Comparison of ENCODE assay signal across 19 cellular contexts in genomic region chr17:33285413-33285812, GRCh38. TPM values are rescaled to one million over a fixed set of nuclear protein-coding genes. Genes with fewer than 3 reads are reported as not detected.
DNase-seq lines count a peak whose midpoint lies in the region; ATAC-seq, FAIRE-seq and TF ChIP-seq lines count a peak whose summit lies in the region.
"Had no signal": no experiment of that assay in that cellular context is flagged by ENCODE, and none has a peak within 500 bp of the region (broad histone marks: within the 10 kb centered on the region; RNA-seq: fewer than 3 reads in every experiment).

No MANE protein-coding gene starts in this region.

- ATAC-seq in left colon = peak; percentile 54
- ATAC-seq in HG02870 (IDR thresholded peaks at IDR 0.05; ENCODE audit: unreplicated experiment) = no peak
- no peak for ATAC-seq in left cardiac atrium
- ATAC-seq: HCT116, HepG2 had no signal

- H3K4me3 ChIP-seq in mammary epithelial cell (replicated peaks in 1 of 3; ENCODE audit: insufficient read depth in 1 of 3, low read depth in 2 of 3, low read length in 3 of 3) = no peak overlapping the region
- no peak overlapping the region for H3K4me3 ChIP-seq in bronchial epithelial cell (ENCODE audit: low read depth, low read length)
- H3K4me3 ChIP-seq: A549, BLaER1 had no signal

- no peak overlapping the region for H3K4me2 ChIP-seq in mammary epithelial cell (ENCODE audit: insufficient read depth, low read depth, low read length)
- H3K4me2 ChIP-seq: BLaER1 had no signal

- intact Hi-C loops in mammary epithelial cell (cut with micrococcal nuclease) (loop anchor here (2.0 to 10.0 kb wide), 2 partner anchors 19 to 351 kb away; no protein-coding TSS in a partner anchor), MCF 10A (cut with micrococcal nuclease) (no loop called here), left colon (cut with DNase I, micrococcal nuclease) (no loop called here), left cardiac atrium (cut with DNase I) (no loop called here)

- H3K9me3 ChIP-seq in mammary epithelial cell (replicated peaks; ENCODE audit: insufficient read depth, low read length) = no peaks in the 10 kb centered on the region
- H3K9me3 ChIP-seq: A549, BLaER1 had no signal

- H3K4me3 Mint-ChIP-seq in MCF 10A (ENCODE audit: unreplicated experiment) = no peak overlapping the region
- H3K4me3 Mint-ChIP-seq: CD14-positive monocyte; CD4-positive, alpha-beta memory T cell had no signal

- H3K27me3 Mint-ChIP-seq in MCF 10A (ENCODE audit: insufficient read depth, unreplicated experiment) = peaks cover 3% of the 10 kb centered on the region

- H3K4me1 ChIP-seq in mammary epithelial cell (ENCODE audit: insufficient read depth, low read length) = peaks cover 29% of the 10 kb centered on the region

- no peak overlapping the region for H3K27ac Mint-ChIP-seq in MCF 10A (ENCODE audit: low read depth, unreplicated experiment)
- H3K27ac Mint-ChIP-seq: CD14-positive monocyte; CD4-positive, alpha-beta memory T cell had no signal

- BruUV-seq in mammary epithelial cell (replicated peaks; lab: Mats Ljungman, UMichigan) (no TSS peak), MCF 10A (replicated peaks; lab: Mats Ljungman, UMichigan) (no TSS peak)

- POLR2A ChIA-PET in MCF 10A (lab: Yijun Ruan, JAX) = interaction anchor here (0.7 to 1.3 kb wide), 3 partner anchors 11 to 56 kb away, joined by 3 read pairs; no protein-coding TSS in a partner anchor

- H4K20me1 ChIP-seq in mammary epithelial cell (ENCODE audit: insufficient read depth, low read length) = no peaks in the 10 kb centered on the region

- H3K36me3 Mint-ChIP-seq in MCF 10A (ENCODE audit: insufficient read depth, unreplicated experiment) = no peaks in the 10 kb centered on the region
- H3K36me3 Mint-ChIP-seq: CD14-positive monocyte; CD4-positive, alpha-beta memory T cell had no signal

- dilution Hi-C loops in mammary epithelial cell (cut with HindIII; ENCODE audit: low sequenced_read_pairs) = no loop called here

- H2AFZ ChIP-seq in mammary epithelial cell (ENCODE audit: low read depth, low read length) = no peak overlapping the region

- DNase-seq in mammary epithelial cell (peak; percentile 8), MCF 10A (ENCODE audit: unreplicated experiment) (no peak), bronchial epithelial cell (ENCODE audit: low read depth) (peak; percentile 25), left colon (peak in 1 of 2 donors; percentile 11), T1000 (lab: John Stamatoyannopoulos, UW) (no peak), left cardiac atrium (no peak)
- DNase-seq: CD4-positive, alpha-beta memory T cell; DMS153; DMS79; GDM1; GOT3; H7 had no signal

- H3K9ac ChIP-seq in mammary epithelial cell (ENCODE audit: insufficient read depth, low read length) = no peak overlapping the region
- H3K9ac ChIP-seq: BLaER1 had no signal

- no peaks in the 10 kb centered on the region for H3K9me3 Mint-ChIP-seq in MCF 10A (ENCODE audit: unreplicated experiment)
- H3K9me3 Mint-ChIP-seq: CD14-positive monocyte had no signal

- H3K36me3 ChIP-seq in mammary epithelial cell (ENCODE audit: insufficient read depth, low read length) = no peaks in the 10 kb centered on the region
- no peaks in the 10 kb centered on the region for H3K36me3 ChIP-seq in bronchial epithelial cell (ENCODE audit: control insufficient read depth, insufficient read depth, low read length)

- H3K79me2 ChIP-seq in mammary epithelial cell (ENCODE audit: insufficient read depth, low read length) = no peaks in the 10 kb centered on the region

- TF ChIP-seq CTCF in mammary epithelial cell (conservative IDR thresholded peaks at IDR 0.05 in 1 of 2, IDR thresholded peaks at IDR 0.05 in 1 of 2; ENCODE audit: extremely low read depth in 1 of 2, insufficient read depth in 1 of 2, low read depth in 1 of 2, low read length in 2 of 2) = no peak
- TF ChIP-seq CTCF in MCF 10A (IDR thresholded peaks at IDR 0.05; ENCODE audit: unreplicated experiment) = no peak
- TF ChIP-seq CTCF in bronchial epithelial cell (IDR thresholded peaks at IDR 0.05; ENCODE audit: insufficient read depth, low read length, severe bottlenecking) = no peak

- peaks cover 25% of the 10 kb centered on the region for H3K4me1 Mint-ChIP-seq in MCF 10A (ENCODE audit: insufficient read depth, unreplicated experiment)
- H3K4me1 Mint-ChIP-seq: CD14-positive monocyte; CD4-positive, alpha-beta memory T cell had no signal

- no peak for FAIRE-seq in bronchial epithelial cell (lab: Jason Lieb, UNC)
- FAIRE-seq: A549, HepG2 had no signal

- H3K27me3 ChIP-seq in mammary epithelial cell (ENCODE audit: insufficient read depth, low read length) (no peaks in the 10 kb centered on the region), bronchial epithelial cell (ENCODE audit: control insufficient read depth, insufficient read depth, low read length) (no peaks in the 10 kb centered on the region)
- H3K27me3 ChIP-seq: BLaER1 had no signal

- 85% methylated on average over 3 of the region's 3 CpGs for WGBS in mammary epithelial cell (ENCODE audit: low coverage, missing lambda C conversion rate)

- no peak overlapping the region for H3K27ac ChIP-seq in mammary epithelial cell (ENCODE audit: insufficient read depth, low read depth, low read length)
- H3K27ac ChIP-seq: 22Rv1, BLaER1 had no signal

- CTCF ChIA-PET in mammary epithelial cell (lab: Charles Lee; ENCODE audit: low non-redundant PET) (no interaction called here), MCF 10A (lab: Yijun Ruan, JAX) (interaction anchor here (0.6 to 1.5 kb wide), 5 partner anchors 21 to 288 kb away, joined by 3 to 5 read pairs (median 4); no protein-coding TSS in a partner anchor)

- in situ Hi-C loops in mammary epithelial cell (cut with MboI; ENCODE audit: low sequenced_read_pairs in 2 of 2) = no loop called here

RNA-seq across cellular contexts. Expression of gene ASIC2, which starts 7.7 kb away (rescaled TPM):
- total RNA-seq in mammary epithelial cell = under 1 TPM in 1 of 2 donors, not detected in 1; under 0.01 TPM
- polyA plus RNA-seq in mammary epithelial cell = 0.10 TPM
- not detected for polyA minus RNA-seq in mammary epithelial cell
- total RNA-seq in MCF 10A (2022) = not detected in 2 replicates
- 0.13 TPM in 1 of 2 replicates, not detected in the other for total RNA-seq in bronchial epithelial cell
- 1 to 10 TPM; 2.0 to 2.2 TPM for total RNA-seq in left colon
- under 1 TPM in 1 of 2 donors, not detected in 1; 0.08 TPM for total RNA-seq in left cardiac atrium
- total RNA-seq: CD4-positive, alpha-beta memory T cell; HepG2 had no signal
- polyA plus RNA-seq: CD14-positive monocyte; CD4-positive, alpha-beta memory T cell; HepG2 had no signal

Comparison
In these comparisons a context has a peak if more than half of its experiments do, and no peak if none do; other contexts are left out.
1. DNase-seq: peak in mammary epithelial cell (single experiment) and bronchial epithelial cell (single experiment); none in MCF 10A (single experiment), T1000 (single experiment) and left cardiac atrium (single experiment).